Comparison of ENCODE assay signal across 1 cellular context in genomic region chr7:120792091-120792860, GRCh38.
A peak's percentile ranks its signal among the peaks of the same experiment; 100 is the strongest.
TF ChIP-seq lines count a peak whose summit lies in the region.

No MANE protein-coding gene starts in this region.

TF ChIP-seq in K562, 482 proteins besides CTCF, POLR2A, EP300 and RAD21 (continued from another document and continues in another):
- no peak for TF ChIP-seq MGA (IDR thresholded peaks at IDR 0.05)
- TF ChIP-seq HNRNPLL (IDR thresholded peaks at IDR 0.05; ENCODE audit: low read depth, low read length, poor library complexity, severe bottlenecking): peak; percentile 27
- no peak for TF ChIP-seq GABPB1 (CRISPR knock-in tag; IDR thresholded peaks at IDR 0.05)
- no peak for TF ChIP-seq ZNF316 (IDR thresholded peaks at IDR 0.05)
- no peak for TF ChIP-seq ZBTB26 (CRISPR knock-in tag; IDR thresholded peaks at IDR 0.05)
- TF ChIP-seq, protein P1, sequence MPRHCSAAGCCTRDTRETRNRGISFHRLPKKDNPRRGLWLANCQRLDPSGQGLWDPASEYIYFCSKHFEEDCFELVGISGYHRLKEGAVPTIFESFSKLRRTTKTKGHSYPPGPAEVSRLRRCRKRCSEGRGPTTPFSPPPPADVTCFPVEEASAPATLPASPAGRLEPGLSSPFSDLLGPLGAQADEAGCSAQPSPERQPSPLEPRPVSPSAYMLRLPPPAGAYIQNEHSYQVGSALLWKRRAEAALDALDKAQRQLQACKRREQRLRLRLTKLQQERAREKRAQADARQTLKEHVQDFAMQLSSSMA (CRISPR knock-in tag; IDR thresholded peaks at IDR 0.05): no peak
- TF ChIP-seq ETV6 (IDR thresholded peaks at IDR 0.05; ENCODE audit: borderline replicate concordance in 1 of 2, low read depth in 2 of 2, low read length in 1 of 2): no peak
- no peak for TF ChIP-seq ETV6 (CRISPR knock-in tag; IDR thresholded peaks at IDR 0.05; ENCODE audit: borderline replicate concordance)
- TF ChIP-seq, protein P2, sequence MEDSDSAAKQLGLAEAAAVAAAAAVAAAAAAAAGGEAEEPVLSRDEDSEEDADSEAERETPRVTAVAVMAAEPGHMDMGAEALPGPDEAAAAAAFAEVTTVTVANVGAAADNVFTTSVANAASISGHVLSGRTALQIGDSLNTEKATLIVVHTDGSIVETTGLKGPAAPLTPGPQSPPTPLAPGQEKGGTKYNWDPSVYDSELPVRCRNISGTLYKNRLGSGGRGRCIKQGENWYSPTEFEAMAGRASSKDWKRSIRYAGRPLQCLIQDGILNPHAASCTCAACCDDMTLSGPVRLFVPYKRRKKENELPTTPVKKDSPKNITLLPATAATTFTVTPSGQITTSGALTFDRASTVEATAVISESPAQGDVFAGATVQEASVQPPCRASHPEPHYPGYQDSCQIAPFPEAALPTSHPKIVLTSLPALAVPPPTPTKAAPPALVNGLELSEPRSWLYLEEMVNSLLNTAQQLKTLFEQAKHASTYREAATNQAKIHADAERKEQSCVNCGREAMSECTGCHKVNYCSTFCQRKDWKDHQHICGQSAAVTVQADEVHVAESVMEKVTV (CRISPR knock-in tag; IDR thresholded peaks at IDR 0.05): peak; percentile 60
- TF ChIP-seq E2F4 (CRISPR knock-in tag; IDR thresholded peaks at IDR 0.05; ENCODE audit: low read depth): no peak
- TF ChIP-seq SRSF1 (IDR thresholded peaks at IDR 0.05; ENCODE audit: low read depth, low read length): no peak
- TF ChIP-seq ZNF583 (CRISPR knock-in tag; IDR thresholded peaks at IDR 0.05): no peak
- TF ChIP-seq, protein P3, sequence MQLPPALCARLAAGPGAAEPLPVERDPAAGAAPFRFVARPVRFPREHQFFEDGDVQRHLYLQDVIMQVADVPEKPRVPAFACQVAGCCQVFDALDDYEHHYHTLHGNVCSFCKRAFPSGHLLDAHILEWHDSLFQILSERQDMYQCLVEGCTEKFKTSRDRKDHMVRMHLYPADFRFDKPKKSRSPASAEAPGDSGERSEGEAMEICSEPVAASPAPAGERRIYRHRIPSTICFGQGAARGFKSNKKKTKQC (CRISPR knock-in tag; IDR thresholded peaks at IDR 0.05): no peak
- TF ChIP-seq LCOR (CRISPR knock-in tag; IDR thresholded peaks at IDR 0.05): no peak
- no peak for TF ChIP-seq HMGN3 (IDR thresholded peaks at IDR 0.05; ENCODE audit: borderline replicate concordance, extremely low read depth, insufficient read length, low read depth, low read length)
- TF ChIP-seq HNRNPH1 (optimal IDR thresholded peaks at IDR 0.05; ENCODE audit: low read depth, low read length): no peak
- TF ChIP-seq ELF4 (CRISPR knock-in tag; IDR thresholded peaks at IDR 0.05): no peak
- TF ChIP-seq SUPT5H (IDR thresholded peaks at IDR 0.05): no peak
- TF ChIP-seq, protein P4, sequence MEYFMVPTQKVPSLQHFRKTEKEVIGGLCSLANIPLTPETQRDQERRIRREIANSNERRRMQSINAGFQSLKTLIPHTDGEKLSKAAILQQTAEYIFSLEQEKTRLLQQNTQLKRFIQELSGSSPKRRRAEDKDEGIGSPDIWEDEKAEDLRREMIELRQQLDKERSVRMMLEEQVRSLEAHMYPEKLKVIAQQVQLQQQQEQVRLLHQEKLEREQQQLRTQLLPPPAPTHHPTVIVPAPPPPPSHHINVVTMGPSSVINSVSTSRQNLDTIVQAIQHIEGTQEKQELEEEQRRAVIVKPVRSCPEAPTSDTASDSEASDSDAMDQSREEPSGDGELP (CRISPR knock-in tag; IDR thresholded peaks at IDR 0.05; ENCODE audit: borderline replicate concordance): peak; percentile 58; the same call in 1 of the 2 replicates
- TF ChIP-seq SMC3 (conservative IDR thresholded peaks at IDR 0.05; ENCODE audit: insufficient read depth, low read depth, low read length): peak; percentile 98
- no peak for TF ChIP-seq ZNF175 (CRISPR knock-in tag; IDR thresholded peaks at IDR 0.05; ENCODE audit: low read depth)
- no peak for TF ChIP-seq ZNF121 (CRISPR knock-in tag; conservative IDR thresholded peaks at IDR 0.05)
- TF ChIP-seq SPI1 (IDR thresholded peaks at IDR 0.05; ENCODE audit: borderline replicate concordance, low read depth, low read length): no peak
- no peak for TF ChIP-seq MCM3 (IDR thresholded peaks at IDR 0.05)
- no peak for TF ChIP-seq ATF2 (CRISPR knock-in tag; IDR thresholded peaks at IDR 0.05)
- no peak for TF ChIP-seq TCF7L2 (IDR thresholded peaks at IDR 0.05; ENCODE audit: low read depth, low read length)
- TF ChIP-seq, protein P5, sequence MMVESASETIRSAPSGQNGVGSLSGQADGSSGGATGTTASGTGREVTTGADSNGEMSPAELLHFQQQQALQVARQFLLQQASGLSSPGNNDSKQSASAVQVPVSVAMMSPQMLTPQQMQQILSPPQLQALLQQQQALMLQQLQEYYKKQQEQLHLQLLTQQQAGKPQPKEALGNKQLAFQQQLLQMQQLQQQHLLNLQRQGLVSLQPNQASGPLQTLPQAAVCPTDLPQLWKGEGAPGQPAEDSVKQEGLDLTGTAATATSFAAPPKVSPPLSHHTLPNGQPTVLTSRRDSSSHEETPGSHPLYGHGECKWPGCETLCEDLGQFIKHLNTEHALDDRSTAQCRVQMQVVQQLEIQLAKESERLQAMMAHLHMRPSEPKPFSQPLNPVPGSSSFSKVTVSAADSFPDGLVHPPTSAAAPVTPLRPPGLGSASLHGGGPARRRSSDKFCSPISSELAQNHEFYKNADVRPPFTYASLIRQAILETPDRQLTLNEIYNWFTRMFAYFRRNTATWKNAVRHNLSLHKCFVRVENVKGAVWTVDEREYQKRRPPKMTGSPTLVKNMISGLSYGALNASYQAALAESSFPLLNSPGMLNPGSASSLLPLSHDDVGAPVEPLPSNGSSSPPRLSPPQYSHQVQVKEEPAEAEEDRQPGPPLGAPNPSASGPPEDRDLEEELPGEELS (CRISPR knock-in tag; IDR thresholded peaks at IDR 0.05; ENCODE audit: borderline replicate concordance): no peak
- TF ChIP-seq POLR2G (IDR thresholded peaks at IDR 0.05; ENCODE audit: low read depth, low read length): no peak
- TF ChIP-seq RB1 (IDR thresholded peaks at IDR 0.05; ENCODE audit: low read depth): peak; percentile 80
- 0 out of 2 replicates have a peak, but pooled peaks have one; percentile 13 for TF ChIP-seq ETV5 (CRISPR knock-in tag; IDR thresholded peaks at IDR 0.05; ENCODE audit: low read depth)
- TF ChIP-seq UBTF (IDR thresholded peaks at IDR 0.05; ENCODE audit: borderline replicate concordance in 1 of 2, low read depth in 2 of 2, low read length in 2 of 2): 0 out of 4 replicates have a peak, but pooled peaks of 1 of the 2 experiments have one; percentile 34
- no peak for TF ChIP-seq NFXL1 (CRISPR knock-in tag; IDR thresholded peaks at IDR 0.05)
- TF ChIP-seq MCM2 (IDR thresholded peaks at IDR 0.05; ENCODE audit: low read depth): no peak
- TF ChIP-seq SRSF7 (optimal IDR thresholded peaks at IDR 0.05; ENCODE audit: low read depth, low read length): no peak
- TF ChIP-seq SMARCA5 (IDR thresholded peaks at IDR 0.05): no peak
